In genomic region chr9:137551656-137552534, GRCh38 we compare ENCODE assay signal across 1 cellular context.
TF ChIP-seq lines count a peak whose summit lies in the region.

Gene MRPL41, plus strand, starts transcription at chr9:137551879. Its CDS starts 203 bp downstream, at chr9:137552082.

TF ChIP-seq in HepG2, 621 proteins besides CTCF, POLR2A, EP300 and RAD21 (continued from another document and continues in another):
- TF ChIP-seq BRF2 (CRISPR knock-in tag; IDR thresholded peaks at IDR 0.05) (no peak), MXD1 (CRISPR knock-in tag; IDR thresholded peaks at IDR 0.05) (no peak), ZC3H4 (CRISPR knock-in tag; IDR thresholded peaks at IDR 0.05; ENCODE audit: borderline replicate concordance) (no peak), AHR (CRISPR knock-in tag; IDR thresholded peaks at IDR 0.05) (no peak), NFE2L1 (CRISPR knock-in tag; IDR thresholded peaks at IDR 0.05; ENCODE audit: borderline replicate concordance) (no peak), ZNF280D (CRISPR knock-in tag; IDR thresholded peaks at IDR 0.05) (no peak), MIER2 (CRISPR knock-in tag; IDR thresholded peaks at IDR 0.05) (no peak), PAXIP1 (CRISPR knock-in tag; conservative IDR thresholded peaks at IDR 0.05) (no peak), STAT6 (CRISPR knock-in tag; IDR thresholded peaks at IDR 0.05; ENCODE audit: borderline replicate concordance) (no peak), ZNF746 (CRISPR knock-in tag; IDR thresholded peaks at IDR 0.05) (no peak), BHLHE40 (IDR thresholded peaks at IDR 0.05; ENCODE audit: low read length) (no peak), ZNF33B (CRISPR knock-in tag; IDR thresholded peaks at IDR 0.05) (peak; percentile 65; the same call in 1 of the 2 replicates), ARID3A (IDR thresholded peaks at IDR 0.05; ENCODE audit: low read depth, low read length) (no peak), ZMYM2 (CRISPR knock-in tag; IDR thresholded peaks at IDR 0.05) (no peak), ZGPAT (CRISPR knock-in tag; IDR thresholded peaks at IDR 0.05) (peak; percentile 50; the same call in 1 of the 2 replicates), ZBTB49 (CRISPR knock-in tag; IDR thresholded peaks at IDR 0.05; ENCODE audit: borderline replicate concordance) (no peak), ZNF589 (CRISPR knock-in tag; conservative IDR thresholded peaks at IDR 0.05) (no peak), CREB3 (CRISPR knock-in tag; IDR thresholded peaks at IDR 0.05) (no peak), ZNF142 (CRISPR knock-in tag; IDR thresholded peaks at IDR 0.05) (no peak; the same call in 1 of the 2 replicates), ZNF773 (CRISPR knock-in tag; IDR thresholded peaks at IDR 0.05; ENCODE audit: borderline replicate concordance) (no peak), TERF1 (CRISPR knock-in tag; IDR thresholded peaks at IDR 0.05) (no peak), MED1 (CRISPR knock-in tag; IDR thresholded peaks at IDR 0.05) (peak; percentile 32; the same call in 1 of the 2 replicates), JARID2 (CRISPR knock-in tag; IDR thresholded peaks at IDR 0.05; ENCODE audit: insufficient replicate concordance) (no peak), ZNF260 (CRISPR knock-in tag; IDR thresholded peaks at IDR 0.05; ENCODE audit: borderline replicate concordance, low read depth) (no peak), ZNF235 (CRISPR knock-in tag; IDR thresholded peaks at IDR 0.05; ENCODE audit: borderline replicate concordance) (no peak), ARNTL (CRISPR knock-in tag; IDR thresholded peaks at IDR 0.05) (no peak), NR2F2 (IDR thresholded peaks at IDR 0.05; ENCODE audit: borderline replicate concordance, low read depth) (no peak)
